Comparison of ENCODE assay signal across 12 cellular contexts in genomic region chr1:19605884-19606442, GRCh38. TPM values are rescaled to one million over a fixed set of nuclear protein-coding genes. Genes with fewer than 3 reads are reported as not detected.
DNase-seq lines count a peak whose midpoint lies in the region; ATAC-seq and TF ChIP-seq lines count a peak whose summit lies in the region.
"Had no signal": no experiment of that assay in that cellular context is flagged by ENCODE, and none has a peak within 500 bp of the region (broad histone marks: within the 10 kb centered on the region; RNA-seq: fewer than 3 reads in every experiment).

No MANE protein-coding gene starts in this region.

- TF ChIP-seq RAD21 in IMR-90 (IDR thresholded peaks at IDR 0.05; ENCODE audit: low read length) = no peak

- no peak overlapping the region for H3K56ac ChIP-seq in IMR-90 (ENCODE audit: extremely low read depth, insufficient read depth, low read length)

- no peak overlapping the region for H4K8ac ChIP-seq in IMR-90 (ENCODE audit: low read depth in 2 of 2, low read length in 2 of 2)
- H4K8ac ChIP-seq in neuronal stem cell (ENCODE audit: low read depth, low read length) = no peak overlapping the region

- no peaks in the 10 kb centered on the region for H3K9me3 Mint-ChIP-seq in activated naive CD8-positive, alpha-beta T cell (ENCODE audit: low read depth)

- H4K5ac ChIP-seq in IMR-90 (ENCODE audit: low read depth, low read length) = no peak overlapping the region

- H3K4me3 ChIP-seq in IMR-90 (ENCODE audit: insufficient read depth, low read depth, low read length) = no peak overlapping the region
- no peak overlapping the region for H3K4me3 ChIP-seq in neuronal stem cell (ENCODE audit: low read length in 2 of 2)
- H3K4me3 ChIP-seq: breast epithelium, SJSA1 had no signal

- no peak overlapping the region for H3K14ac ChIP-seq in IMR-90 (replicated peaks; ENCODE audit: low read depth, low read length)
- H3K14ac ChIP-seq in neuronal stem cell (ENCODE audit: low read length) = no peak overlapping the region

- no peak overlapping the region for H2BK12ac ChIP-seq in neuronal stem cell (ENCODE audit: low read length)

- BruUV-seq in IMR-90 (replicated peaks; lab: Mats Ljungman, UMichigan) = no TSS peak

- in situ Hi-C loops in IMR-90 (cut with MboI; ENCODE audit: low sequenced_read_pairs) = no loop called here

- POLR2A ChIA-PET in IMR-90 (lab: Charles Lee; ENCODE audit: unreplicated experiment) = no interaction called here

- peaks cover 79% of the 10 kb centered on the region for H3K4me1 Mint-ChIP-seq in activated naive CD8-positive, alpha-beta T cell (ENCODE audit: low read depth)

- H2BK15ac ChIP-seq in IMR-90 (ENCODE audit: low read depth, low read length) (no peak overlapping the region), neuronal stem cell (ENCODE audit: low read length) (no peak overlapping the region)

- peaks cover 5% of the 10 kb centered on the region for H3K9me1 ChIP-seq in IMR-90 (ENCODE audit: insufficient read depth, low read length)

- H3K79me1 ChIP-seq in IMR-90 (ENCODE audit: low read depth in 1 of 2, low read length in 2 of 2) = peaks cover 32 to 69% of the 10 kb centered on the region in 2 experiments
- peaks cover 1% of the 10 kb centered on the region for H3K79me1 ChIP-seq in neuronal stem cell (ENCODE audit: low read depth, low read length)

- no peak overlapping the region for H2AK9ac ChIP-seq in IMR-90 (replicated peaks; ENCODE audit: low read depth, low read length, poor library complexity)

- H3K9ac ChIP-seq in IMR-90 (ENCODE audit: low read depth, low read length) (no peak overlapping the region), neuronal stem cell (ENCODE audit: low read depth, low read length, poor library complexity) (no peak overlapping the region)

- H3K4me3 Mint-ChIP-seq in activated naive CD8-positive, alpha-beta T cell = peak overlapping the region; percentile 66

- dilution Hi-C loops in IMR-90 (cut with HindIII; ENCODE audit: low sequenced_read_pairs, unreplicated experiment) = no loop called here

- H2AK5ac ChIP-seq in IMR-90 (ENCODE audit: low read depth, low read length) (no peak overlapping the region), neuronal stem cell (ENCODE audit: low read depth, low read length) (no peak overlapping the region)

- H3K27me3 Mint-ChIP-seq in activated naive CD8-positive, alpha-beta T cell = no peaks in the 10 kb centered on the region

- peaks cover 17% of the 10 kb centered on the region for H3K36me3 Mint-ChIP-seq in activated naive CD8-positive, alpha-beta T cell

- peak; percentile 21 for DNase-seq in Ammon's horn (ENCODE audit: low spot score)
- peak; percentile 2 for DNase-seq in IMR-90
- peak in 1 of 2 donors; percentile 36 for DNase-seq in left colon
- DNase-seq in neuronal stem cell (ENCODE audit: low spot score) = no peak
- DNase-seq in NCI-H69 (lab: John Stamatoyannopoulos, UW) = no peak
- DNase-seq in activated CD4-positive, CD25-positive, alpha-beta regulatory T cell (lab: John Stamatoyannopoulos, UW) = no peak
- DNase-seq in activated CD8-positive, alpha-beta memory T cell treated with anti-CD3 and anti-CD28 coated beads for 24 hours = no peak
- DNase-seq: NCI-H1417 had no signal

- no peak for TF ChIP-seq POLR2A in IMR-90 (IDR thresholded peaks at IDR 0.05; ENCODE audit: low read depth, low read length)

- H2AFZ ChIP-seq in IMR-90 (replicated peaks; ENCODE audit: low read length, poor library complexity) (no peak overlapping the region), neuronal stem cell (ENCODE audit: low read length) (no peak overlapping the region)

- H3K27ac Mint-ChIP-seq in activated naive CD8-positive, alpha-beta T cell = peak overlapping the region; percentile 87

- H4K20me1 ChIP-seq in IMR-90 (ENCODE audit: insufficient read depth, low read length) = peaks cover 66% of the 10 kb centered on the region

- H2BK120ac ChIP-seq in IMR-90 (ENCODE audit: low read depth, low read length) (no peak overlapping the region), neuronal stem cell (ENCODE audit: low read depth, low read length) (no peak overlapping the region)

- H3K4me2 ChIP-seq in IMR-90 (ENCODE audit: low read depth, low read length) (peak overlapping the region; percentile 24; the same call in 1 of the 2 replicates), neuronal stem cell (ENCODE audit: insufficient read depth, low read length, poor library complexity, severe bottlenecking) (no peak overlapping the region)

- intact Hi-C loops in IMR-90 (cut with micrococcal nuclease) (no loop called here), left colon (cut with DNase I, micrococcal nuclease) (no loop called here)

- peaks cover 6% of the 10 kb centered on the region for H3K4me1 ChIP-seq in IMR-90 (ENCODE audit: control insufficient read depth, insufficient read depth, low read length)
- H3K4me1 ChIP-seq in neuronal stem cell (ENCODE audit: control insufficient read depth in 2 of 2, insufficient read depth in 1 of 2, low read depth in 1 of 2, low read length in 2 of 2) = no peaks in the 10 kb centered on the region

- TF ChIP-seq CTCF in IMR-90 (conservative IDR thresholded peaks at IDR 0.05; ENCODE audit: low read depth, low read length) = no peak

- H3K4ac ChIP-seq in IMR-90 (ENCODE audit: low read depth, low read length) (no peak overlapping the region), neuronal stem cell (ENCODE audit: low read length) (no peak overlapping the region)

- H3K9me3 ChIP-seq in IMR-90 (ENCODE audit: control insufficient read depth, insufficient read depth, low read length) (no peaks in the 10 kb centered on the region), neuronal stem cell (replicated peaks in 1 of 2; ENCODE audit: control insufficient read depth in 2 of 2, insufficient read depth in 1 of 2, low read depth in 1 of 2, low read length in 2 of 2) (no peaks in the 10 kb centered on the region)
- H3K9me3 ChIP-seq: breast epithelium, SJSA1 had no signal

- H3K23ac ChIP-seq in IMR-90 (ENCODE audit: low read depth, low read length) (no peak overlapping the region), neuronal stem cell (ENCODE audit: low read depth, low read length, poor library complexity) (no peak overlapping the region)

- ATAC-seq in IMR-90 (ENCODE audit: low read depth) (no peak; the same call in 1 of the 2 replicates), left colon (peak; percentile 82)

- 67% methylated on average over 1 of the region's 3 CpGs; no CpG with 5 or more reads in 1 of the 2 experiments for WGBS in IMR-90 (ENCODE audit: extremely low coverage in 2 of 2, insufficient read length in 1 of 2), 2 experiments
- WGBS in neuronal stem cell (ENCODE audit: extremely low coverage in 2 of 2, insufficient read length in 2 of 2, insufficient replicate concordance in 1 of 2), 2 donors = no CpG with 5 or more reads among the region's 3 CpGs

- no peak overlapping the region for H3K18ac ChIP-seq in IMR-90 (ENCODE audit: low read depth, low read length)
- H3K18ac ChIP-seq in neuronal stem cell (ENCODE audit: low read length) = no peak overlapping the region

- no peak overlapping the region for H2BK20ac ChIP-seq in IMR-90 (ENCODE audit: low read depth, low read length)

- CTCF ChIA-PET in IMR-90 (lab: Yijun Ruan, JAX) = no interaction called here

- H3K27me3 ChIP-seq in IMR-90 (ENCODE audit: control insufficient read depth, insufficient read depth, low read length) = no peaks in the 10 kb centered on the region
- H3K27me3 ChIP-seq in neuronal stem cell (ENCODE audit: control insufficient read depth in 3 of 3, insufficient read depth in 3 of 3, low read depth in 1 of 3, low read length in 3 of 3) = no peaks in the 10 kb centered on the region
- H3K27me3 ChIP-seq: breast epithelium, SJSA1 had no signal

- no peak overlapping the region for H4K91ac ChIP-seq in IMR-90 (ENCODE audit: insufficient read depth, low read depth, low read length)
- H4K91ac ChIP-seq in neuronal stem cell (ENCODE audit: low read depth, low read length, poor library complexity) = no peak overlapping the region

- H2BK5ac ChIP-seq in IMR-90 (ENCODE audit: low read depth, low read length, poor library complexity, severe bottlenecking) (no peak overlapping the region), neuronal stem cell (ENCODE audit: low read length) (no peak overlapping the region)

- H3K27ac ChIP-seq in IMR-90 (ENCODE audit: insufficient read depth, low read length) = no peak overlapping the region
- no peak overlapping the region for H3K27ac ChIP-seq in neuronal stem cell (replicated peaks; ENCODE audit: low read length)
- H3K27ac ChIP-seq: SJSA1 had no signal

- H3K36me3 ChIP-seq in IMR-90 (ENCODE audit: control insufficient read depth, insufficient read depth, low read length) (peaks cover 6% of the 10 kb centered on the region), neuronal stem cell (replicated peaks in 1 of 2; ENCODE audit: control insufficient read depth in 2 of 2, insufficient read depth in 2 of 2, low read length in 2 of 2) (peaks cover 2 to 16% of the 10 kb centered on the region in 2 donors)
- H3K36me3 ChIP-seq: breast epithelium had no signal

TF ChIP-seq in IMR-90, 13 proteins besides CTCF, POLR2A, EP300 and RAD21:
- TF ChIP-seq CEBPB (IDR thresholded peaks at IDR 0.05; ENCODE audit: low read depth, low read length) (peak; percentile 29), ELK1 (IDR thresholded peaks at IDR 0.05; ENCODE audit: borderline replicate concordance, low read depth, low read length) (no peak)

RNA-seq across cellular contexts. Expression of gene NBL1, which starts 38.1 kb away (rescaled TPM):
- 12.5 and 14.0 TPM in 2 replicates for total RNA-seq in IMR-90 (2012; rRNA removed)
- 54.2 and 62.7 TPM in 2 replicates for polyA plus RNA-seq in IMR-90 (2012; rRNA removed)
- polyA plus RNA-seq in IMR-90 (2012; cell fraction: cytosol; rRNA removed) = 30.4 and 44.0 TPM in 2 replicates
- polyA plus RNA-seq in IMR-90 (2012; cell fraction: nucleus; rRNA removed; ENCODE audit: low replicate concordance) = 13.3 and 30.2 TPM in 2 replicates
- total RNA-seq in left colon = 100 to 1,000 TPM; 373 to 391 TPM
- polyA plus RNA-seq in neuronal stem cell (2013, experiment 1 of 2) = 21.8 TPM
- polyA plus RNA-seq in neuronal stem cell (2013, experiment 2 of 2) = 20.7 TPM

RNA-seq across cellular contexts. Expression of gene HTR6, which starts 58.7 kb away (rescaled TPM):
- total RNA-seq in IMR-90 (2012; rRNA removed) (not detected in 2 replicates), left colon (not detected)
- polyA plus RNA-seq in IMR-90 (2012; rRNA removed) = not detected in 2 replicates
- polyA plus RNA-seq in IMR-90 (2012; cell fraction: cytosol; rRNA removed) = not detected in 2 replicates
- 0.08 TPM in 1 of 2 replicates, not detected in the other for polyA plus RNA-seq in IMR-90 (2012; cell fraction: nucleus; rRNA removed; ENCODE audit: low replicate concordance)
- 0.26 TPM for polyA plus RNA-seq in neuronal stem cell (2013, experiment 1 of 2)
- polyA plus RNA-seq in neuronal stem cell (2013, experiment 2 of 2) = 0.18 TPM
- total RNA-seq: breast epithelium, SJSA1, skeletal muscle tissue had no signal

Comparison
In these comparisons a context has a peak if more than half of its experiments do, and no peak if none do; other contexts are left out.
1. DNase-seq: peak in Ammon's horn (single experiment) and IMR-90 (single experiment); none in neuronal stem cell (single experiment), NCI-H69 (single experiment), activated CD4-positive, CD25-positive, alpha-beta regulatory T cell (0 of 4) and activated CD8-positive, alpha-beta memory T cell treated with anti-CD3 and anti-CD28 coated beads for 24 hours (single experiment).
2. RNA of gene NBL1, which starts 38.1 kb away (total RNA-seq): 373 to 391 TPM in left colon; 12.5 to 14.0 TPM in IMR-90; every median in the first group is over 10 times any median in the second.